20 cellular contexts compared by ENCODE assay signal in genomic region chr7:28152594-28152993, GRCh38. TPM values are rescaled to one million over a fixed set of nuclear protein-coding genes. Genes with fewer than 3 reads are reported as not detected.
A peak's percentile ranks its signal among the peaks of the same experiment; 100 is the strongest.
DNase-seq lines count a peak whose midpoint lies in the region; ATAC-seq and TF ChIP-seq lines count a peak whose summit lies in the region.
"Had no signal": no experiment of that assay in that cellular context is flagged by ENCODE, and none has a peak within 500 bp of the region (broad histone marks: within the 10 kb centered on the region; RNA-seq: fewer than 3 reads in every experiment).

No MANE protein-coding gene starts in this region.

- ATAC-seq in stimulated activated naive CD8-positive, alpha-beta T cell treated with anti-CD3 and anti-CD28 coated beads, Interleukin-15, Interleukin-2, amounts not matched to agents 100 U/mL and 50 U/mL, for 24 hours = no peak
- ATAC-seq in PC-3 = no peak
- ATAC-seq in stimulated activated naive CD8-positive, alpha-beta T cell treated with anti-CD3 and anti-CD28 coated beads, Interleukin-15, amount 100 ng/mL, for 72 hours = no peak
- ATAC-seq: Panc1, right lobe of liver had no signal

- H3K4me2 ChIP-seq in PC-3 (ENCODE audit: low read length) = peak overlapping the region; percentile 11
- H3K4me2 ChIP-seq: hepatocyte had no signal

- H3K36me3 ChIP-seq in PC-3 (ENCODE audit: low read depth, low read length) = no peaks in the 10 kb centered on the region
- H3K36me3 ChIP-seq: right lobe of liver, tibial artery had no signal

- H3K27ac ChIP-seq in PC-3 (ENCODE audit: low read length) = peak overlapping the region; percentile 65
- H3K27ac ChIP-seq: hepatocyte, right lobe of liver, tibial artery had no signal

- peaks cover 38% of the 10 kb centered on the region for H3K4me1 ChIP-seq in PC-3 (ENCODE audit: insufficient read depth, low read length)

- peak overlapping the region; percentile 94 for H3K27ac Mint-ChIP-seq in stimulated activated naive CD8-positive, alpha-beta T cell treated with anti-CD3 and anti-CD28 coated beads, Interleukin-15, Interleukin-2, amounts not matched to agents 100 ng/mL and 50 ng/mL, for 24 hours
- H3K27ac Mint-ChIP-seq in dendritic cell treated with granulocyte-macrophage colony-stimulating factor and Interleukin-4, amounts not matched to agents 40 ng/mL and 50 ng/mL, for 4 days = peak overlapping the region; percentile 77
- H3K27ac Mint-ChIP-seq in stimulated activated naive CD8-positive, alpha-beta T cell treated with anti-CD3 and anti-CD28 coated beads, Interleukin-15, amount 100 ng/mL, for 72 hours = peak overlapping the region; percentile 12 to 36
- H3K27ac Mint-ChIP-seq: activated naive CD8-positive, alpha-beta T cell treated with anti-CD3 and anti-CD28 coated beads, Interleukin-2, amount 10 ng/mL, durations not matched to agents 7 days and 5 days had no signal

- H2AFZ ChIP-seq in PC-3 (ENCODE audit: low read length) = peak overlapping the region; percentile 29; the same call in 1 of the 2 replicates
- H2AFZ ChIP-seq: hepatocyte had no signal

- no peaks in the 10 kb centered on the region for H3K9me3 ChIP-seq in PC-3 (ENCODE audit: low read length)
- H3K9me3 ChIP-seq: right lobe of liver, tibial artery had no signal

- H4K20me1 ChIP-seq in PC-3 (ENCODE audit: low read length) = no peaks in the 10 kb centered on the region

- no TSS peak for BruUV-seq in PC-3 (replicated peaks; lab: Mats Ljungman, UMichigan)

- H3K36me3 Mint-ChIP-seq in stimulated activated naive CD8-positive, alpha-beta T cell treated with anti-CD3 and anti-CD28 coated beads, Interleukin-15, Interleukin-2, amounts not matched to agents 100 ng/mL and 50 ng/mL, for 24 hours (ENCODE audit: low read depth) = peaks cover 27% of the 10 kb centered on the region
- no peaks in the 10 kb centered on the region for H3K36me3 Mint-ChIP-seq in dendritic cell treated with granulocyte-macrophage colony-stimulating factor and Interleukin-4, amounts not matched to agents 40 ng/mL and 50 ng/mL, for 4 days (ENCODE audit: low read depth)

- CTCF ChIA-PET in PC-3 (lab: Charles Lee) = no interaction called here

- no peak for TF ChIP-seq CTCF in PC-3 (conservative IDR thresholded peaks at IDR 0.05; ENCODE audit: low read depth, low read length)

- 0 out of 2 replicates have a peak, but pooled peaks cover 4% of the 10 kb centered on the region for H3K79me2 ChIP-seq in PC-3 (ENCODE audit: low read length)

- no peak overlapping the region for H3K9ac ChIP-seq in PC-3 (ENCODE audit: low read length)

- no peak for DNase-seq in stimulated activated naive CD8-positive, alpha-beta T cell treated with anti-CD3 and anti-CD28 coated beads, Interleukin-15, Interleukin-2, amounts not matched to agents 100 U/mL and 50 U/mL, for 24 hours
- DNase-seq in PC-3 = no peak
- no peak for DNase-seq in stimulated activated naive CD8-positive, alpha-beta T cell treated with anti-CD3 and anti-CD28 coated beads, Interleukin-15, amount 100 ng/mL, for 72 hours
- no peak for DNase-seq in cerebellar cortex (ENCODE audit: low spot score)
- no peak for DNase-seq in DMS153 treated with DMSO at 0.1 percent for 48 hours (lab: John Stamatoyannopoulos, UW; ENCODE audit: unreplicated experiment)
- no peak for DNase-seq in NOMO-1 treated with DMSO at 0.1 percent for 48 hours (lab: John Stamatoyannopoulos, UW; ENCODE audit: unreplicated experiment)
- DNase-seq: activated naive CD8-positive, alpha-beta T cell treated with anti-CD3 and anti-CD28 coated beads, Interleukin-2, amount 10 ng/mL, durations not matched to agents 7 days and 5 days; DMS153; effector CD8-positive, alpha-beta T cell; kidney glomerular epithelial cell; midbrain; NCI-H187 treated with DMSO at 0.1 percent for 48 hours; NCI-H510A treated with DMSO at 0.1 percent for 48 hours; right lobe of liver; stimulated activated CD4-positive, alpha-beta T cell treated with anti-CD3 and anti-CD28 coated beads, Interleukin-4, amount 100 ng/mL, for 1 hour; tibial artery had no signal

- peaks cover 92% of the 10 kb centered on the region for H3K4me1 Mint-ChIP-seq in stimulated activated naive CD8-positive, alpha-beta T cell treated with anti-CD3 and anti-CD28 coated beads, Interleukin-15, Interleukin-2, amounts not matched to agents 100 ng/mL and 50 ng/mL, for 24 hours (ENCODE audit: low read depth)
- H3K4me1 Mint-ChIP-seq in dendritic cell treated with granulocyte-macrophage colony-stimulating factor and Interleukin-4, amounts not matched to agents 40 ng/mL and 50 ng/mL, for 4 days (ENCODE audit: low read depth) = peaks cover 66% of the 10 kb centered on the region
- peaks cover 80% of the 10 kb centered on the region for H3K4me1 Mint-ChIP-seq in stimulated activated naive CD8-positive, alpha-beta T cell treated with anti-CD3 and anti-CD28 coated beads, Interleukin-15, amount 100 ng/mL, for 72 hours

- POLR2A ChIA-PET in PC-3 (lab: Charles Lee; ENCODE audit: unreplicated experiment) = no interaction called here

- no peaks in the 10 kb centered on the region for H3F3A ChIP-seq in PC-3 (ENCODE audit: low read length, unreplicated experiment)

- intact Hi-C loops in PC-3 (cut with micrococcal nuclease) = no loop called here
- intact Hi-C loops in dendritic cell treated with granulocyte-macrophage colony-stimulating factor and Interleukin-4, amounts not matched to agents 40 ng/mL and 50 ng/mL, for 4 days (cut with micrococcal nuclease) = no loop called here

- H3K9me3 Mint-ChIP-seq in stimulated activated naive CD8-positive, alpha-beta T cell treated with anti-CD3 and anti-CD28 coated beads, Interleukin-15, Interleukin-2, amounts not matched to agents 100 ng/mL and 50 ng/mL, for 24 hours = peaks cover 4% of the 10 kb centered on the region
- H3K9me3 Mint-ChIP-seq in dendritic cell treated with granulocyte-macrophage colony-stimulating factor and Interleukin-4, amounts not matched to agents 40 ng/mL and 50 ng/mL, for 4 days = no peaks in the 10 kb centered on the region
- H3K9me3 Mint-ChIP-seq in stimulated activated naive CD8-positive, alpha-beta T cell treated with anti-CD3 and anti-CD28 coated beads, Interleukin-15, amount 100 ng/mL, for 72 hours = no peaks in the 10 kb centered on the region
- H3K9me3 Mint-ChIP-seq: activated naive CD8-positive, alpha-beta T cell treated with anti-CD3 and anti-CD28 coated beads, Interleukin-2, amount 10 ng/mL, durations not matched to agents 7 days and 5 days had no signal

- H3K27me3 Mint-ChIP-seq in stimulated activated naive CD8-positive, alpha-beta T cell treated with anti-CD3 and anti-CD28 coated beads, Interleukin-15, Interleukin-2, amounts not matched to agents 100 ng/mL and 50 ng/mL, for 24 hours = no peaks in the 10 kb centered on the region
- H3K27me3 Mint-ChIP-seq in dendritic cell treated with granulocyte-macrophage colony-stimulating factor and Interleukin-4, amounts not matched to agents 40 ng/mL and 50 ng/mL, for 4 days = no peaks in the 10 kb centered on the region
- no peaks in the 10 kb centered on the region for H3K27me3 Mint-ChIP-seq in stimulated activated naive CD8-positive, alpha-beta T cell treated with anti-CD3 and anti-CD28 coated beads, Interleukin-15, amount 100 ng/mL, for 72 hours
- H3K27me3 Mint-ChIP-seq: activated naive CD8-positive, alpha-beta T cell treated with anti-CD3 and anti-CD28 coated beads, Interleukin-2, amount 10 ng/mL, durations not matched to agents 7 days and 5 days had no signal

- H3K27me3 ChIP-seq in PC-3 (ENCODE audit: low read length) = no peaks in the 10 kb centered on the region
- H3K27me3 ChIP-seq: hepatocyte, right lobe of liver, tibial artery had no signal

- no peaks in the 10 kb centered on the region for H3K9me2 ChIP-seq in PC-3 (replicated peaks; ENCODE audit: low read length)

- H3K4me3 Mint-ChIP-seq in stimulated activated naive CD8-positive, alpha-beta T cell treated with anti-CD3 and anti-CD28 coated beads, Interleukin-15, Interleukin-2, amounts not matched to agents 100 ng/mL and 50 ng/mL, for 24 hours = peak overlapping the region; percentile 41
- peak overlapping the region; percentile 10 for H3K4me3 Mint-ChIP-seq in dendritic cell treated with granulocyte-macrophage colony-stimulating factor and Interleukin-4, amounts not matched to agents 40 ng/mL and 50 ng/mL, for 4 days
- peak overlapping the region; percentile 16 to 41 for H3K4me3 Mint-ChIP-seq in stimulated activated naive CD8-positive, alpha-beta T cell treated with anti-CD3 and anti-CD28 coated beads, Interleukin-15, amount 100 ng/mL, for 72 hours

- no peak overlapping the region for H3K4me3 ChIP-seq in PC-3 (ENCODE audit: low read length)
- H3K4me3 ChIP-seq: hepatocyte, right lobe of liver, tibial artery had no signal

RNA-seq across cellular contexts. Expression of gene JAZF1, which starts 28.0 kb away (rescaled TPM):
- 2.2 and 2.3 TPM in 2 replicates for total RNA-seq in PC-3 (2014; rRNA removed)

Comparison
In these comparisons a context has a peak if more than half of its experiments do, and no peak if none do; other contexts are left out.
1. H3K27ac Mint-ChIP-seq: peak in every context shown above with its lines; median percentile 94 in stimulated activated naive CD8-positive, alpha-beta T cell treated with anti-CD3 and anti-CD28 coated beads, Interleukin-15, Interleukin-2, amounts not matched to agents 100 ng/mL and 50 ng/mL, for 24 hours; 77 in dendritic cell treated with granulocyte-macrophage colony-stimulating factor and Interleukin-4, amounts not matched to agents 40 ng/mL and 50 ng/mL, for 4 days; 24 in stimulated activated naive CD8-positive, alpha-beta T cell treated with anti-CD3 and anti-CD28 coated beads, Interleukin-15, amount 100 ng/mL, for 72 hours.